ENCODE assay signal across 15 cellular contexts in the genomic region with DNA sequence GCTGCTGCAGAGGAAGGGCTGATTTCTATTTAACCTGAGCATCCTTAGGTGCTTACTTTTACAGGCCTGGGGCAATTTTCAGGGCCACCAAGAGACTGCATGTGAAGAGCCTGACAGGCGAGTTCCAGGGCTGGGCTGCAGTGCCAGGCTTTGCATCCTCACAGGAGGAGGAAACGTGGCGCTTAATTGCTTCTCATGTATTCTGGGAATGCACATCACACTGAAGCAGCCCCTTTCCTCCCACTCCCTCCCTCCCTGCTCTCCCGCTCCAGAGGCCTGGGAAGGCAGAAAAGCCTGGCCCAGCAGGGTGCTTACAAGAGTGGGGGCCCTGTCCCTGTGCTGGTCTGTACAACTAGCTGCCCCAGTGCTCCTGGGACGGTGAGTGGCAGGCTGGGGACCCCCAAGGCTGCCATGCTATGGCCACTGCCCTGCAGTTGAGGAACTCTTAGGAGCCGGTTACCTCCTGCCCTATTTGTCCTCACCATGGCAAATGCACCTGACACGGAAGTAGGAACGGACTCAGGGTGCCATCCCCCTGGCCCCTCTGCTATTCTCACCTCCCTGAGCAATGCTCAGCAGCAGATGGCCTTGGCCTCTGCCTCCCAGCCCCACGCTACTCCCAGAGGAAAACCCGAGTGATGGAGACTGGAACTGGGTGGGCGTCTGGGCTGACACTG.
DNase-seq lines count a peak whose midpoint lies in the region; ATAC-seq and TF ChIP-seq lines count a peak whose summit lies in the region.
"Had no signal": no experiment of that assay in that cellular context is flagged by ENCODE, and none has a peak within 500 bp of the region (broad histone marks: within the 10 kb centered on the region; RNA-seq: fewer than 3 reads in every experiment).

No MANE protein-coding gene starts in this region.

- H3K27ac ChIP-seq in RWPE2 (ENCODE audit: poor library complexity, severe bottlenecking), result no peak overlapping the region
- H3K27ac ChIP-seq: brain microvascular endothelial cell, Peyer's patch had no signal

- no peak for TF ChIP-seq CTCF in RWPE2 (IDR thresholded peaks at IDR 0.05; ENCODE audit: poor library complexity, severe bottlenecking)

- no peaks in the 10 kb centered on the region for H3K4me1 ChIP-seq in RWPE2 (ENCODE audit: insufficient read depth, poor library complexity, severe bottlenecking)
- H3K4me1 ChIP-seq: Peyer's patch had no signal

- H3K36me3 ChIP-seq in RWPE2 (ENCODE audit: low read depth), result no peaks in the 10 kb centered on the region
- H3K36me3 ChIP-seq: brain microvascular endothelial cell, Peyer's patch had no signal

- ATAC-seq in RWPE2 (ENCODE audit: low read depth), result no peak
- ATAC-seq in HG03354 (IDR thresholded peaks at IDR 0.05; ENCODE audit: poor library complexity, severe bottlenecking, unreplicated experiment), result no peak
- ATAC-seq in HG02588 (IDR thresholded peaks at IDR 0.05; ENCODE audit: unreplicated experiment), result no peak
- ATAC-seq: activated CD4-positive, CD25-positive, alpha-beta regulatory T cell treated with anti-CD3 and anti-CD28 coated beads, Interleukin-2, amount 50 U/mL, for 24 hours had no signal

- H3K4me3 ChIP-seq in RWPE2 (ENCODE audit: severe bottlenecking), result no peak overlapping the region
- H3K4me3 ChIP-seq: K562, Peyer's patch had no signal

- DNase-seq in NCI-H146 (lab: John Stamatoyannopoulos, UW) (peak; percentile 55), NCI-H146 treated with DMSO at 0.1 percent for 48 hours (lab: John Stamatoyannopoulos, UW; ENCODE audit: unreplicated experiment) (no peak), NCI-H1694 (lab: John Stamatoyannopoulos, UW) (peak; percentile 55), RWPE2 (ENCODE audit: low spot score) (peak; percentile 38), posterior cingulate gyrus (peak in 6 of 10 donors; percentile 48 to 91 (median 74)), NOMO-1 (lab: John Stamatoyannopoulos, UW; ENCODE audit: unreplicated experiment in 2 of 2) (no peak)
- DNase-seq: activated CD8-positive, alpha-beta memory T cell treated with anti-CD3 and anti-CD28 coated beads, Interleukin-2, amount 50 U/mL, for 4 hours; brain microvascular endothelial cell; CD4-positive, alpha-beta T cell; T-helper 1 cell had no signal

- H3K9me3 ChIP-seq in RWPE2 (ENCODE audit: severe bottlenecking), result no peaks in the 10 kb centered on the region
- H3K9me3 ChIP-seq: Peyer's patch had no signal

- H3K27me3 ChIP-seq in RWPE2 (ENCODE audit: insufficient read depth, poor library complexity, severe bottlenecking), result no peaks in the 10 kb centered on the region
- H3K27me3 ChIP-seq: brain microvascular endothelial cell, Peyer's patch had no signal

- intact Hi-C loops in posterior cingulate gyrus (cut with DNase I), result no loop called here

Comparison
In these comparisons a context has a peak if more than half of its experiments do, and no peak if none do; other contexts are left out.
1. DNase-seq: peak in NCI-H146 (single experiment), NCI-H1694 (single experiment), RWPE2 (single experiment) and posterior cingulate gyrus (6 of 10); none in NCI-H146 treated with DMSO at 0.1 percent for 48 hours (single experiment) and NOMO-1 (0 of 2).